In the genomic region with DNA sequence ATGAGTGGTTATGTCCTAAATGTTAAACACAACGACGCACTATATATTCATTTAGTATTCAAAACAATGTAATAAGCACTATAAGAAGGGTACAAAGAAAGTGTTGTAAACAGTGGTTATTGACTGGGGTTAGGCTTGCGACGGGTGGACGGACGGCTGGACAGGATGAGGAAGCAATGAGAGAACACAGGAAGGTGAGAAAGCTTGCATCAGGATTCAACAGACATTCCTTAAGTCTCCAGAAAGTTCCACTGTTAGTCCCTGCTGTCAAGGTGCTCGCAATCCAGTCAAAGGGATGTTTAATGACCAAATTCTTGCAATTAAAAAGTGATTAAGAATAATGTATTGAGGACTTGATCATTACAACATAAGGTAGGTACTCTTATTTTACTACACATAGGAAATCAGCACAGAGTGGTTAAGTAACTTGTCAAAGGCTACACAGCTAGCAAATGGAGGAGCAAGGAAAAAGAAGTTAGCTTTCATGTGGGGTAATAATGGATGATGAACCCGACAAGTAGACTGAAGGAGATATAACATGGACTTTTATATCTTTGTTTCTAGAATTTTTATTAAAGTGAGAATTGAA, we compare ENCODE assay signal across 8 cellular contexts. TPM values are rescaled to one million over a fixed set of nuclear protein-coding genes. Genes with fewer than 3 reads are reported as not detected.
DNase-seq lines count a peak whose midpoint lies in the region; ATAC-seq, FAIRE-seq and TF ChIP-seq lines count a peak whose summit lies in the region.

No MANE protein-coding gene starts in this region.

- H3K4me3 Mint-ChIP-seq in astrocyte (ENCODE audit: unreplicated experiment), result peak overlapping the region; percentile 99

- no peaks in the 10 kb centered on the region for H4K20me1 ChIP-seq in astrocyte (ENCODE audit: insufficient read depth, low read length)

- no peak for TF ChIP-seq POLR2A in suprapubic skin (IDR thresholded peaks at IDR 0.05)

- no peaks in the 10 kb centered on the region for H3K36me3 ChIP-seq in cardiac muscle cell
- peaks cover 11% of the 10 kb centered on the region for H3K36me3 ChIP-seq in MG63
- H3K36me3 ChIP-seq in astrocyte (ENCODE audit: insufficient read depth, low read length), result no peaks in the 10 kb centered on the region
- H3K36me3 ChIP-seq in suprapubic skin, result no peaks in the 10 kb centered on the region

- peak overlapping the region; percentile 78 for H3K27ac Mint-ChIP-seq in astrocyte (ENCODE audit: unreplicated experiment)

- H2AFZ ChIP-seq in astrocyte (ENCODE audit: low read depth, low read length), result peak overlapping the region; percentile 97

- H3K27me3 ChIP-seq in cardiac muscle cell (no peaks in the 10 kb centered on the region), MG63 (no peaks in the 10 kb centered on the region), astrocyte (ENCODE audit: insufficient read depth, low read length) (no peaks in the 10 kb centered on the region), suprapubic skin (no peaks in the 10 kb centered on the region)

- no peak for TF ChIP-seq EP300 in suprapubic skin (IDR thresholded peaks at IDR 0.05)

- intact Hi-C loops in cardiac septum (cut with DNase I), result loop anchor here (5.0 kb wide), 1 partner anchor 654 kb away; no protein-coding TSS in a partner anchor

- H3K4me2 ChIP-seq in astrocyte (ENCODE audit: low read length), result peak overlapping the region; percentile 96

- H3K4me1 Mint-ChIP-seq in astrocyte (ENCODE audit: low read depth, unreplicated experiment), result peaks cover 10% of the 10 kb centered on the region

- ATAC-seq in GM18520 (IDR thresholded peaks at IDR 0.05; ENCODE audit: unreplicated experiment), result no peak

- H3K9ac ChIP-seq in astrocyte (ENCODE audit: low read length), result peak overlapping the region; percentile 93

- TF ChIP-seq CTCF in cardiac muscle cell (IDR thresholded peaks at IDR 0.05; ENCODE audit: low read depth, low read length) (no peak), astrocyte (IDR thresholded peaks at IDR 0.05; ENCODE audit: insufficient read depth, low read depth, low read length) (no peak), suprapubic skin (IDR thresholded peaks at IDR 0.05) (no peak)

- FAIRE-seq in astrocyte (lab: Jason Lieb, UNC), result no peak

- no peak overlapping the region for H3K27ac ChIP-seq in cardiac muscle cell
- H3K27ac ChIP-seq in astrocyte (ENCODE audit: low read depth, low read length), result peak overlapping the region; percentile 92
- H3K27ac ChIP-seq in suprapubic skin, result peak overlapping the region; percentile 93

- H3K9me3 ChIP-seq in cardiac muscle cell (ENCODE audit: low read depth) (no peaks in the 10 kb centered on the region), MG63 (no peaks in the 10 kb centered on the region), astrocyte (ENCODE audit: insufficient read depth, low read depth, low read length) (no peaks in the 10 kb centered on the region), suprapubic skin (no peaks in the 10 kb centered on the region)

- DNase-seq in cardiac muscle cell (ENCODE audit: low read depth in 1 of 2, low spot score in 1 of 2) (peak in 1 of 2 donors; percentile 42), cardiac septum (ENCODE audit: low spot score) (no peak), MG63 (no peak), astrocyte (ENCODE audit: low read depth) (no peak), kidney tubule cell (ENCODE audit: low spot score) (peak; percentile 51), suprapubic skin (ENCODE audit: low spot score in 2 of 2) (no peak), NCI-H510A treated with DMSO at 0.1 percent for 48 hours (lab: John Stamatoyannopoulos, UW) (no peak)

- H3K4me3 ChIP-seq in cardiac muscle cell (peak overlapping the region; percentile 81), MG63 (peak overlapping the region; percentile 90), astrocyte (ENCODE audit: insufficient read depth, low read depth, low read length) (peak overlapping the region; percentile 78), suprapubic skin (peak overlapping the region; percentile 82)

- H3K36me3 Mint-ChIP-seq in astrocyte (ENCODE audit: low read depth, unreplicated experiment), result peaks cover 4% of the 10 kb centered on the region

- H3K9me3 Mint-ChIP-seq in astrocyte (ENCODE audit: unreplicated experiment), result no peaks in the 10 kb centered on the region

- no peaks in the 10 kb centered on the region for H3K27me3 Mint-ChIP-seq in astrocyte (ENCODE audit: low read depth, unreplicated experiment)

- H3K79me2 ChIP-seq in astrocyte (ENCODE audit: insufficient read depth, low read length), result peaks cover 38% of the 10 kb centered on the region

- 16% methylated on average over 8 of the region's 8 CpGs for WGBS in suprapubic skin

- H3K4me1 ChIP-seq in cardiac muscle cell (ENCODE audit: low read depth), result peaks cover 11% of the 10 kb centered on the region
- no peaks in the 10 kb centered on the region for H3K4me1 ChIP-seq in astrocyte (ENCODE audit: insufficient read depth, low read length)
- peaks cover 21% of the 10 kb centered on the region for H3K4me1 ChIP-seq in suprapubic skin

RNA-seq across cellular contexts. Expression of a gene that starts 1.0 kb away (rescaled TPM):
- total RNA-seq in cardiac muscle cell, result 73.9 and 77.0 TPM in 2 replicates
- 63.9 and 72.2 TPM in 2 replicates for polyA plus RNA-seq in cardiac muscle cell
- total RNA-seq in cardiac septum, result 19.0 TPM
- 65.9 and 85.3 TPM in 2 replicates for total RNA-seq in MG63 (2014; rRNA removed; shearing (Covaris generic); ENCODE audit: low replicate concordance)
- 36.8 and 43.4 TPM in 2 replicates for total RNA-seq in astrocyte
- total RNA-seq in suprapubic skin, result 10 to 100 TPM; 26.5 to 38.5 (median 33.3) TPM

RNA-seq across cellular contexts. Expression of a gene that starts 55.4 kb away (rescaled TPM):
- 0.21 and 1.1 TPM in 2 replicates for total RNA-seq in cardiac muscle cell
- polyA plus RNA-seq in cardiac muscle cell, result 0.91 and 2.5 TPM in 2 replicates
- total RNA-seq in cardiac septum, result 6.3 TPM
- total RNA-seq in MG63 (2014; rRNA removed; shearing (Covaris generic); ENCODE audit: low replicate concordance), result not detected in 2 replicates
- total RNA-seq in astrocyte, result not detected in 2 replicates
- total RNA-seq in suprapubic skin, result not detected
